26 cellular contexts compared by ENCODE assay signal in the genomic region with DNA sequence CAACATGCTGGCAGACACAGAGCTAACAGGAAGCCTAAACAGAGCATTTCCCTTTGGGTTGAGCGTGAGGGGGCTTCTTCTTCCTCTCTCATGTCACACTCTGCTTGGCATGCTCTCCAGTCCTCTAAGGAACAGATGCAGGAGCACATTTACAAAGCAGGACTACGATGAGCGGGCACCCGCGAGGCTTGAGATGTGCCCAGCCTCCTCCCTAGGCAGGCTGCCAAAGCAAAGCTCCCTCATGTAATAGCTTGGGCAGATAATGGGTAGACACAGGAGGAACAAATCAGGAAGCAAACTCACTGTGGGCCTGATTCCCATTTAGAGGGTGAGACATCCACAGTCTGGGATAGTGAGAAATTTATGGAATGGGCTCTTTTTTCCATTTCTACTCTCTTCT.
A peak's percentile ranks its signal among the peaks of the same experiment; 100 is the strongest.
DNase-seq lines count a peak whose midpoint lies in the region; ATAC-seq, FAIRE-seq and TF ChIP-seq lines count a peak whose summit lies in the region.
"Had no signal": no experiment of that assay in that cellular context is flagged by ENCODE, and none has a peak within 500 bp of the region (broad histone marks: within the 10 kb centered on the region; RNA-seq: fewer than 3 reads in every experiment).

No MANE protein-coding gene starts in this region.

- H3K36me3 ChIP-seq in BLaER1 treated with 17β-estradiol and CSF1 and Interleukin-3, amounts not matched to agents 10 nM and 100 nM = peaks cover 0 to 5% (median 0%) of the 10 kb centered on the region in 11 experiments; a peak in 1 of 22 replicates
- no peaks in the 10 kb centered on the region for H3K36me3 ChIP-seq in WERI-Rb-1
- H3K36me3 ChIP-seq: ascending aorta, SJCRH30, upper lobe of left lung had no signal

- H3K27ac ChIP-seq in BLaER1 treated with 17β-estradiol and CSF1 and Interleukin-3, amounts not matched to agents 10 nM and 100 nM = peak overlapping the region in 6 of 11 experiments; percentile 44 to 68 (median 56); a peak in 12 of 22 replicates
- H3K27ac ChIP-seq in WERI-Rb-1 = no peak overlapping the region
- H3K27ac ChIP-seq: ascending aorta, SJCRH30, upper lobe of left lung had no signal

- peaks cover 15 to 96% (median 73%) of the 10 kb centered on the region in 10 experiments; a peak in 18 of 20 replicates for H3K4me1 ChIP-seq in BLaER1 treated with 17β-estradiol and CSF1 and Interleukin-3, amounts not matched to agents 10 nM and 100 nM
- H3K4me1 ChIP-seq: ascending aorta, SJCRH30, upper lobe of left lung had no signal

- no peaks in the 10 kb centered on the region for H3K27me3 ChIP-seq in BLaER1 treated with 17β-estradiol and CSF1 and Interleukin-3, amounts not matched to agents 10 nM and 100 nM
- no peaks in the 10 kb centered on the region for H3K27me3 ChIP-seq in WERI-Rb-1 (ENCODE audit: insufficient read depth, low read depth, severe bottlenecking)
- H3K27me3 ChIP-seq: ascending aorta, SJCRH30, upper lobe of left lung had no signal

- no peak for FAIRE-seq in D721Med (lab: Jason Lieb, UNC)

- H4K20me1 ChIP-seq in BLaER1 treated with 17β-estradiol and CSF1 and Interleukin-3, amounts not matched to agents 10 nM and 100 nM = no peaks in the 10 kb centered on the region

- peak overlapping the region; percentile 21 to 78 (median 70); a peak in 21 of 22 replicates for H3K4me2 ChIP-seq in BLaER1 treated with 17β-estradiol and CSF1 and Interleukin-3, amounts not matched to agents 10 nM and 100 nM

- TF ChIP-seq CTCF in D721Med (IDR thresholded peaks at IDR 0.05; ENCODE audit: insufficient read depth, missing control alignments) (no peak), WERI-Rb-1 (IDR thresholded peaks at IDR 0.05; ENCODE audit: low read depth, low read length) (no peak)

- peaks cover 0 to 17% (median 8%) of the 10 kb centered on the region in 11 experiments; a peak in 6 of 22 replicates for H3K9me3 ChIP-seq in BLaER1 treated with 17β-estradiol and CSF1 and Interleukin-3, amounts not matched to agents 10 nM and 100 nM (replicated peaks in 1 of 11)
- H3K9me3 ChIP-seq in WERI-Rb-1 (ENCODE audit: severe bottlenecking) = no peaks in the 10 kb centered on the region
- H3K9me3 ChIP-seq: ascending aorta, SJCRH30, upper lobe of left lung had no signal

- ATAC-seq in left lobe of liver = peak; percentile 85
- ATAC-seq: activated CD8-positive, alpha-beta T cell treated with anti-CD3 and anti-CD28 coated beads for 36 hours; HCT116; PC-3 had no signal

- peak overlapping the region in 4 of 11 experiments; percentile 30 to 45 (median 38); a peak in 6 of 22 replicates for H3K9ac ChIP-seq in BLaER1 treated with 17β-estradiol and CSF1 and Interleukin-3, amounts not matched to agents 10 nM and 100 nM

- no peak overlapping the region for H3K4me3 ChIP-seq in BLaER1 treated with 17β-estradiol and CSF1 and Interleukin-3, amounts not matched to agents 10 nM and 100 nM
- H3K4me3 ChIP-seq in WERI-Rb-1 (ENCODE audit: low read depth, low read length) = no peak overlapping the region
- H3K4me3 ChIP-seq: ascending aorta, SJCRH30, upper lobe of left lung had no signal

- DNase-seq in DMS53 treated with DMSO at 0.1 percent for 48 hours (lab: John Stamatoyannopoulos, UW; ENCODE audit: unreplicated experiment) = peak; percentile 23
- peak in 38 of 56 donors; percentile 2 to 68 (median 20) for DNase-seq in amygdala (lab: John Stamatoyannopoulos, UW)
- peak; percentile 78 for DNase-seq in left lobe of liver (ENCODE audit: low spot score)
- DNase-seq in amniotic stem cell (lab: John Stamatoyannopoulos, UW) = no peak
- DNase-seq in AML-193 (lab: John Stamatoyannopoulos, UW) = no peak
- no peak for DNase-seq in D721Med (ENCODE audit: insufficient read length, low spot score)
- no peak for DNase-seq in WERI-Rb-1
- DNase-seq: activated B cell treated with CpG ODN at 0.5 μM for 24 hours; activated CD8-positive, alpha-beta T cell treated with anti-CD3 and anti-CD28 coated beads for 36 hours; activated naive CD4-positive, alpha-beta T cell treated with Interleukin-2 at 50 U/mL for 16 hours; activated T-cell treated with anti-CD3 and anti-CD28 coated beads, Interleukin-2, amount 50 U/mL, for 24 hours; endodermal cell; immature natural killer cell; IMR-90; naive B cell; NCI-H146; NCI-H526; PC-3; SJCRH30; stimulated activated CD4-positive, alpha-beta T cell treated with anti-CD3 and anti-CD28 coated beads, Interleukin-2, amount 100 ng/mL, for 24 hours; stimulated activated naive CD4-positive, alpha-beta T cell treated with Interleukin-2 at 50 U/mL for 16 hours; T-helper 2 cell had no signal

Comparison
In these comparisons a context has a peak if more than half of its experiments do, and no peak if none do; other contexts are left out.
1. DNase-seq: peak in DMS53 treated with DMSO at 0.1 percent for 48 hours (single experiment), amygdala (38 of 56) and left lobe of liver (single experiment); none in amniotic stem cell (single experiment), AML-193 (0 of 2), D721Med (single experiment) and WERI-Rb-1 (single experiment).